Comparison of ENCODE assay signal across 24 cellular contexts in the genomic region with DNA sequence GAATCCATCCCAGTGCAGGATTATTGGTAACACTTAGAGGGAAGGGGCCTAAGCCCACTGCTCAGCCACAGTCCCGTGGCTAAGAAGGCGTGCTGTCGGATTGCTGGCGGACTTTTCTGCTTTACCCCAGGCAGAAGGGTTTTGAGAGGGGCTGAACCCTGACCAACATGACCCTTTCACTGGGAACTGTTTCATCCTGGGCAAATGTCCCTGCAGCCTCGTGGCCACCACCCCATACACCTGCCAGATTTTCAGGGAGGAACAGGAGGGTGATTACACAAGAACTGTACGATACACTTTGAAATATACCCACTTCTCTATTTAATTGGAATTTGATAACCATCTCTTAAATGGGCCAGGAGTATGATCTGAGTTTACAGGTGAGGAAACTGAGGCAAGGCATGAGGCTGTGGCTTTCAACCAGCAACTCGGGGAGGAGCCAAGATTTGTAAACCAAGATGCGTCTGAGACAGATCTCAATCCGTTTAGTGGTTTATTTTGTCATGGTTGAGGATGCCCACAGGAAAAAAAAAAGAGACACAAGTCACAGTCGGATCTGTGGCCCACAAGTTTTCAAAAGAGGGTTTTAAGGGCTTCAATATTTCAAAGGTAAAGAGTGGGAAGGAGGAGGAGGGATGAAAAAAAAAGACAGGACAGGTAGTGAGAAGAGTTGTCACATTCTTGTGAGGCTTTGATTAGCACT. TPM values are rescaled to one million over a fixed set of nuclear protein-coding genes. Genes with fewer than 3 reads are reported as not detected.
A peak's percentile ranks its signal among the peaks of the same experiment; 100 is the strongest.
DNase-seq lines count a peak whose midpoint lies in the region; ATAC-seq and TF ChIP-seq lines count a peak whose summit lies in the region.
"Had no signal": no experiment of that assay in that cellular context is flagged by ENCODE, and none has a peak within 500 bp of the region (broad histone marks: within the 10 kb centered on the region; RNA-seq: fewer than 3 reads in every experiment).

No MANE protein-coding gene starts in this region.

- H2BK120ac ChIP-seq in H9 (ENCODE audit: low read depth, low read length, poor library complexity, severe bottlenecking): no peak overlapping the region

- H3K4me3 Mint-ChIP-seq in activated naive CD4-positive, alpha-beta T cell treated with anti-CD3 and anti-CD28 coated beads, Interleukin-2, amount 50 U/mL, for 24 hours: no peak overlapping the region
- no peak overlapping the region for H3K4me3 Mint-ChIP-seq in activated naive CD4-positive, alpha-beta T cell treated with anti-CD3 and anti-CD28 coated beads, Interleukin-2, amount 10 ng/mL, durations not matched to agents 7 days and 5 days
- no peak overlapping the region for H3K4me3 Mint-ChIP-seq in H9
- H3K4me3 Mint-ChIP-seq in activated T-helper 2 cell treated with anti-CD3 and anti-CD28 coated beads, Interferon-gamma antibody, Interleukin-2, Interleukin-4, amounts not matched to agents 10 μg/mL and 5 μg/mL and 100 μg/mL, durations not matched to agents 14 hours and 24 hours and 36 hours (ENCODE audit: low read depth): no peak overlapping the region
- H3K4me3 Mint-ChIP-seq in naive thymus-derived CD8-positive, alpha-beta T cell: peak overlapping the region; percentile 22 to 72 (median 49)
- H3K4me3 Mint-ChIP-seq: endodermal cell; nephron progenitor cell; stimulated activated naive B cell treated with anti-CD40 and anti-IgM and Interleukin-4, amounts not matched to agents 10 μg/mL and 1 μg/mL and 100 μg/mL, for 72 hours had no signal

- CTCF ChIA-PET in activated naive CD4-positive, alpha-beta T cell treated with anti-CD3 and anti-CD28 coated beads, Interleukin-2, amount 10 ng/mL, durations not matched to agents 7 days and 5 days (lab: Charles Lee): no interaction called here

- no peak overlapping the region for H3K18ac ChIP-seq in H9 (ENCODE audit: insufficient read length, low read depth, low read length)

- no peak overlapping the region for H4K8ac ChIP-seq in H9 (replicated peaks; ENCODE audit: insufficient read length, low read depth, low read length)

- no peaks in the 10 kb centered on the region for H3K4me1 ChIP-seq in H9 (ENCODE audit: insufficient read depth, low read length)

- H3K9me3 ChIP-seq in H9 (ENCODE audit: control insufficient read depth, low read depth, low read length): no peaks in the 10 kb centered on the region
- H3K9me3 ChIP-seq: transverse colon had no signal

- intact Hi-C loops in activated T-helper 2 cell treated with anti-CD3 and anti-CD28 coated beads, Interferon-gamma antibody, Interleukin-2, Interleukin-4, amounts not matched to agents 10 μg/mL and 5 μg/mL and 100 μg/mL, durations not matched to agents 14 hours and 24 hours and 36 hours (cut with micrococcal nuclease): no loop called here

- no peak overlapping the region for H2AK5ac ChIP-seq in H9 (ENCODE audit: insufficient read length, low read length)

- peak; percentile 55 to 56 for ATAC-seq in naive thymus-derived CD8-positive, alpha-beta T cell
- ATAC-seq in GM18861 (IDR thresholded peaks at IDR 0.05; ENCODE audit: unreplicated experiment): no peak
- ATAC-seq: stimulated activated naive B cell treated with anti-CD40 and anti-IgM and Interleukin-4, amounts not matched to agents 10 μg/mL and 1 μg/mL and 100 μg/mL, for 72 hours had no signal

- no peak overlapping the region for H3K56ac ChIP-seq in H9 (ENCODE audit: insufficient read length, low read depth, low read length)

- H4K5ac ChIP-seq in H9 (ENCODE audit: insufficient read length, low read depth, low read length): no peak overlapping the region

- H3K4me2 ChIP-seq in H9 (ENCODE audit: insufficient read depth, insufficient read length, low read length): no peak overlapping the region

- no peak overlapping the region for H4K91ac ChIP-seq in H9 (ENCODE audit: insufficient read length, low read depth, low read length)

- no peaks in the 10 kb centered on the region for H3K27me3 Mint-ChIP-seq in activated naive CD4-positive, alpha-beta T cell treated with anti-CD3 and anti-CD28 coated beads, Interleukin-2, amount 50 U/mL, for 24 hours
- peaks cover 18% of the 10 kb centered on the region for H3K27me3 Mint-ChIP-seq in activated naive CD4-positive, alpha-beta T cell treated with anti-CD3 and anti-CD28 coated beads, Interleukin-2, amount 10 ng/mL, durations not matched to agents 7 days and 5 days
- H3K27me3 Mint-ChIP-seq in H9 (ENCODE audit: low read depth): peaks cover 5% of the 10 kb centered on the region; the same call in 1 of the 2 replicates
- H3K27me3 Mint-ChIP-seq in activated T-helper 2 cell treated with anti-CD3 and anti-CD28 coated beads, Interferon-gamma antibody, Interleukin-2, Interleukin-4, amounts not matched to agents 10 μg/mL and 5 μg/mL and 100 μg/mL, durations not matched to agents 14 hours and 24 hours and 36 hours (ENCODE audit: low read depth): peaks cover 4% of the 10 kb centered on the region
- H3K27me3 Mint-ChIP-seq in naive thymus-derived CD8-positive, alpha-beta T cell: peaks cover 0 to 3% (median 0%) of the 10 kb centered on the region in 5 donors
- H3K27me3 Mint-ChIP-seq: stimulated activated naive B cell treated with anti-CD40 and anti-IgM and Interleukin-4, amounts not matched to agents 10 μg/mL and 1 μg/mL and 100 μg/mL, for 72 hours had no signal

- no peaks in the 10 kb centered on the region for H3K27me3 ChIP-seq in H9 (ENCODE audit: insufficient read depth, low read length)
- H3K27me3 ChIP-seq: transverse colon had no signal

- no peaks in the 10 kb centered on the region for H4K20me1 ChIP-seq in H9 (ENCODE audit: control insufficient read depth, insufficient read depth, insufficient read length)

- H3K79me2 ChIP-seq in H9 (ENCODE audit: insufficient read depth, low read length): no peaks in the 10 kb centered on the region

- H2AFZ ChIP-seq in H9 (ENCODE audit: low read length): no peak overlapping the region

- no CpG with 5 or more reads among the region's 10 CpGs for WGBS in H9 (ENCODE audit: extremely low coverage, insufficient read length, low lambda C conversion rate)

- no peak overlapping the region for H2BK15ac ChIP-seq in H9 (ENCODE audit: low read depth, low read length)

- no peak overlapping the region for H3K23ac ChIP-seq in H9 (ENCODE audit: insufficient read length, low read depth, low read length)

- no peak overlapping the region for H3K27ac ChIP-seq in H9 (ENCODE audit: insufficient read length, low read depth, low read length)

- H2BK5ac ChIP-seq in H9 (ENCODE audit: insufficient read length, low read length): no peak overlapping the region

- no peaks in the 10 kb centered on the region for H3K9me3 Mint-ChIP-seq in activated naive CD4-positive, alpha-beta T cell treated with anti-CD3 and anti-CD28 coated beads, Interleukin-2, amount 50 U/mL, for 24 hours
- H3K9me3 Mint-ChIP-seq in activated naive CD4-positive, alpha-beta T cell treated with anti-CD3 and anti-CD28 coated beads, Interleukin-2, amount 10 ng/mL, durations not matched to agents 7 days and 5 days: peaks cover 2% of the 10 kb centered on the region
- H3K9me3 Mint-ChIP-seq in H9: peaks cover 4 to 11% of the 10 kb centered on the region in 2 experiments
- H3K9me3 Mint-ChIP-seq in activated T-helper 2 cell treated with anti-CD3 and anti-CD28 coated beads, Interferon-gamma antibody, Interleukin-2, Interleukin-4, amounts not matched to agents 10 μg/mL and 5 μg/mL and 100 μg/mL, durations not matched to agents 14 hours and 24 hours and 36 hours: peaks cover 8% of the 10 kb centered on the region
- H3K9me3 Mint-ChIP-seq in naive thymus-derived CD8-positive, alpha-beta T cell: peaks cover 0 to 5% (median 0%) of the 10 kb centered on the region in 9 donors

- peaks cover 51% of the 10 kb centered on the region for H3K4me1 Mint-ChIP-seq in activated naive CD4-positive, alpha-beta T cell treated with anti-CD3 and anti-CD28 coated beads, Interleukin-2, amount 50 U/mL, for 24 hours
- H3K4me1 Mint-ChIP-seq in activated naive CD4-positive, alpha-beta T cell treated with anti-CD3 and anti-CD28 coated beads, Interleukin-2, amount 10 ng/mL, durations not matched to agents 7 days and 5 days: peaks cover 51% of the 10 kb centered on the region
- H3K4me1 Mint-ChIP-seq in H9: peaks cover 10 to 15% of the 10 kb centered on the region in 2 experiments
- peaks cover 33% of the 10 kb centered on the region for H3K4me1 Mint-ChIP-seq in activated T-helper 2 cell treated with anti-CD3 and anti-CD28 coated beads, Interferon-gamma antibody, Interleukin-2, Interleukin-4, amounts not matched to agents 10 μg/mL and 5 μg/mL and 100 μg/mL, durations not matched to agents 14 hours and 24 hours and 36 hours (ENCODE audit: low read depth)
- H3K4me1 Mint-ChIP-seq in naive thymus-derived CD8-positive, alpha-beta T cell: peaks cover 30 to 66% (median 62%) of the 10 kb centered on the region in 4 donors

- no peak for TF ChIP-seq CTCF in H9 (conservative IDR thresholded peaks at IDR 0.05)

- H3T11ph ChIP-seq in H9 (ENCODE audit: low read length): no peak overlapping the region

- H3K4ac ChIP-seq in H9 (ENCODE audit: low read depth, low read length): no peak overlapping the region

- POLR2A ChIA-PET in naive thymus-derived CD8-positive, alpha-beta T cell (lab: Charles Lee): interaction anchor here (0.6 to 1.8 kb wide), 2 partner anchors 16 to 288 kb away, joined by 4 to 6 read pairs; no protein-coding TSS in a partner anchor

- H3K14ac ChIP-seq in H9 (ENCODE audit: insufficient read depth, low read length): no peak overlapping the region

- H2BK20ac ChIP-seq in H9 (ENCODE audit: low read depth, low read length, poor library complexity, severe bottlenecking): no peak overlapping the region

- no peak overlapping the region for H2BK12ac ChIP-seq in H9 (ENCODE audit: insufficient read length, low read depth, low read length)

- no peak for DNase-seq in activated naive CD4-positive, alpha-beta T cell treated with anti-CD3 and anti-CD28 coated beads, Interleukin-2, amount 10 ng/mL, durations not matched to agents 7 days and 5 days
- DNase-seq in H9: no peak
- peak; percentile 30 for DNase-seq in activated T-helper 2 cell treated with anti-CD3 and anti-CD28 coated beads, Interferon-gamma antibody, Interleukin-2, Interleukin-4, amounts not matched to agents 10 μg/mL and 5 μg/mL and 100 μg/mL, durations not matched to agents 14 hours and 24 hours and 36 hours (ENCODE audit: low spot score)
- peak in 7 of 10 donors; percentile 54 to 89 (median 72) for DNase-seq in naive thymus-derived CD8-positive, alpha-beta T cell
- DNase-seq in EL: no peak
- DNase-seq in cortex of kidney (lab: John Stamatoyannopoulos, UW): no peak
- DNase-seq: ACHN; activated naive CD4-positive, alpha-beta T cell; endodermal cell; KBM-7; NCI-H1048; NCI-H187 treated with DMSO at 0.1 percent for 48 hours; NCI-H446; nephron progenitor cell; NK-92 treated with Interleukin-12 subunit alpha and Interleukin-12 subunit beta, amount 100 ng/mL, for 24 hours; stimulated activated naive B cell treated with anti-CD40 and anti-IgM and Interleukin-4, amounts not matched to agents 10 μg/mL and 1 μg/mL and 100 μg/mL, for 72 hours; T-helper 9 cell; transverse colon had no signal

- H3K79me1 ChIP-seq in H9 (ENCODE audit: insufficient read depth, low read depth, low read length, poor library complexity, severe bottlenecking): no peaks in the 10 kb centered on the region

- H3K27ac Mint-ChIP-seq in activated naive CD4-positive, alpha-beta T cell treated with anti-CD3 and anti-CD28 coated beads, Interleukin-2, amount 50 U/mL, for 24 hours: peak overlapping the region; percentile 27
- H3K27ac Mint-ChIP-seq in activated naive CD4-positive, alpha-beta T cell treated with anti-CD3 and anti-CD28 coated beads, Interleukin-2, amount 10 ng/mL, durations not matched to agents 7 days and 5 days: no peak overlapping the region
- peak overlapping the region in 2 of 3 experiments; percentile 9 to 48; a peak in 2 of 7 replicates for H3K27ac Mint-ChIP-seq in H9
- H3K27ac Mint-ChIP-seq in activated T-helper 2 cell treated with anti-CD3 and anti-CD28 coated beads, Interferon-gamma antibody, Interleukin-2, Interleukin-4, amounts not matched to agents 10 μg/mL and 5 μg/mL and 100 μg/mL, durations not matched to agents 14 hours and 24 hours and 36 hours: no peak overlapping the region
- H3K27ac Mint-ChIP-seq in naive thymus-derived CD8-positive, alpha-beta T cell: peak overlapping the region; percentile 86 to 99 (median 96)
- H3K27ac Mint-ChIP-seq: endodermal cell; nephron progenitor cell; stimulated activated naive B cell treated with anti-CD40 and anti-IgM and Interleukin-4, amounts not matched to agents 10 μg/mL and 1 μg/mL and 100 μg/mL, for 72 hours had no signal

- H3K9ac ChIP-seq in H9 (ENCODE audit: extremely low read depth, insufficient read length, low read length): no peak overlapping the region

- no peaks in the 10 kb centered on the region for H3K36me3 Mint-ChIP-seq in activated naive CD4-positive, alpha-beta T cell treated with anti-CD3 and anti-CD28 coated beads, Interleukin-2, amount 50 U/mL, for 24 hours
- no peaks in the 10 kb centered on the region for H3K36me3 Mint-ChIP-seq in activated naive CD4-positive, alpha-beta T cell treated with anti-CD3 and anti-CD28 coated beads, Interleukin-2, amount 10 ng/mL, durations not matched to agents 7 days and 5 days
- peaks cover 4 to 7% (median 5%) of the 10 kb centered on the region in 3 experiments; a peak in 5 of 7 replicates for H3K36me3 Mint-ChIP-seq in H9 (ENCODE audit: insufficient read depth in 1 of 3, low read depth in 3 of 3)
- peaks cover 4% of the 10 kb centered on the region for H3K36me3 Mint-ChIP-seq in activated T-helper 2 cell treated with anti-CD3 and anti-CD28 coated beads, Interferon-gamma antibody, Interleukin-2, Interleukin-4, amounts not matched to agents 10 μg/mL and 5 μg/mL and 100 μg/mL, durations not matched to agents 14 hours and 24 hours and 36 hours (ENCODE audit: low read depth)
- peaks cover 0 to 3% (median 0%) of the 10 kb centered on the region in 3 donors for H3K36me3 Mint-ChIP-seq in naive thymus-derived CD8-positive, alpha-beta T cell

- H3K23me2 ChIP-seq in H9 (ENCODE audit: insufficient read length, low read depth, low read length, poor library complexity, severe bottlenecking): no peaks in the 10 kb centered on the region

RNA-seq across cellular contexts. Expression of gene APOL3, which starts 6.1 kb away (rescaled TPM):
- 0.13 TPM in 1 of 2 replicates, not detected in the other for total RNA-seq in H9 (2021)
- total RNA-seq in activated T-helper 2 cell treated with anti-CD3 and anti-CD28 coated beads, Interferon-gamma antibody, Interleukin-2, Interleukin-4, amounts not matched to agents 10 μg/mL and 5 μg/mL and 100 μg/mL, durations not matched to agents 14 hours and 24 hours and 36 hours: 35.6 and 48.3 TPM in 2 replicates
- total RNA-seq in naive thymus-derived CD8-positive, alpha-beta T cell: 100 to 1,000 TPM; 215 to 231 TPM
- 10 to 100 TPM; 44.6 to 89.5 (median 72.0) TPM for polyA plus RNA-seq in naive thymus-derived CD8-positive, alpha-beta T cell
- total RNA-seq: H1 had no signal

RNA-seq across cellular contexts. Expression of gene APOL4, which starts 34.9 kb away (rescaled TPM):
- total RNA-seq in H9 (2021): not detected in 2 replicates
- total RNA-seq in activated T-helper 2 cell treated with anti-CD3 and anti-CD28 coated beads, Interferon-gamma antibody, Interleukin-2, Interleukin-4, amounts not matched to agents 10 μg/mL and 5 μg/mL and 100 μg/mL, durations not matched to agents 14 hours and 24 hours and 36 hours: 0.48 and 0.52 TPM in 2 replicates
- not detected for total RNA-seq in naive thymus-derived CD8-positive, alpha-beta T cell
- not detected for polyA plus RNA-seq in naive thymus-derived CD8-positive, alpha-beta T cell
- total RNA-seq: astrocyte, chondrocyte, endodermal cell, H1, SK-MEL-5 had no signal

Comparison
In these comparisons a context has a peak if more than half of its experiments do, and no peak if none do; other contexts are left out.
1. H3K27ac Mint-ChIP-seq: peak in activated naive CD4-positive, alpha-beta T cell treated with anti-CD3 and anti-CD28 coated beads, Interleukin-2, amount 50 U/mL, for 24 hours (single experiment), H9 (2 of 3) and naive thymus-derived CD8-positive, alpha-beta T cell (10 of 10); none in activated naive CD4-positive, alpha-beta T cell treated with anti-CD3 and anti-CD28 coated beads, Interleukin-2, amount 10 ng/mL, durations not matched to agents 7 days and 5 days (single experiment) and activated T-helper 2 cell treated with anti-CD3 and anti-CD28 coated beads, Interferon-gamma antibody, Interleukin-2, Interleukin-4, amounts not matched to agents 10 μg/mL and 5 μg/mL and 100 μg/mL, durations not matched to agents 14 hours and 24 hours and 36 hours (single experiment).
2. H3K4me3 Mint-ChIP-seq: peak in naive thymus-derived CD8-positive, alpha-beta T cell (10 of 10); none in activated naive CD4-positive, alpha-beta T cell treated with anti-CD3 and anti-CD28 coated beads, Interleukin-2, amount 50 U/mL, for 24 hours (single experiment), activated naive CD4-positive, alpha-beta T cell treated with anti-CD3 and anti-CD28 coated beads, Interleukin-2, amount 10 ng/mL, durations not matched to agents 7 days and 5 days (single experiment), H9 (0 of 2) and activated T-helper 2 cell treated with anti-CD3 and anti-CD28 coated beads, Interferon-gamma antibody, Interleukin-2, Interleukin-4, amounts not matched to agents 10 μg/mL and 5 μg/mL and 100 μg/mL, durations not matched to agents 14 hours and 24 hours and 36 hours (single experiment).
3. DNase-seq: peak in activated T-helper 2 cell treated with anti-CD3 and anti-CD28 coated beads, Interferon-gamma antibody, Interleukin-2, Interleukin-4, amounts not matched to agents 10 μg/mL and 5 μg/mL and 100 μg/mL, durations not matched to agents 14 hours and 24 hours and 36 hours (single experiment) and naive thymus-derived CD8-positive, alpha-beta T cell (7 of 10); none in activated naive CD4-positive, alpha-beta T cell treated with anti-CD3 and anti-CD28 coated beads, Interleukin-2, amount 10 ng/mL, durations not matched to agents 7 days and 5 days (single experiment), H9 (single experiment), EL (single experiment) and cortex of kidney (single experiment).
4. RNA of gene APOL3, which starts 6.1 kb away (total RNA-seq): 215 to 231 TPM in naive thymus-derived CD8-positive, alpha-beta T cell and 35.6 to 48.3 TPM in activated T-helper 2 cell treated with anti-CD3 and anti-CD28 coated beads, Interferon-gamma antibody, Interleukin-2, Interleukin-4, amounts not matched to agents 10 μg/mL and 5 μg/mL and 100 μg/mL, durations not matched to agents 14 hours and 24 hours and 36 hours; 0.13 TPM in H9; every median in the first group is over 10 times any median in the second.